9 cellular contexts compared by ENCODE assay signal in the genomic region with DNA sequence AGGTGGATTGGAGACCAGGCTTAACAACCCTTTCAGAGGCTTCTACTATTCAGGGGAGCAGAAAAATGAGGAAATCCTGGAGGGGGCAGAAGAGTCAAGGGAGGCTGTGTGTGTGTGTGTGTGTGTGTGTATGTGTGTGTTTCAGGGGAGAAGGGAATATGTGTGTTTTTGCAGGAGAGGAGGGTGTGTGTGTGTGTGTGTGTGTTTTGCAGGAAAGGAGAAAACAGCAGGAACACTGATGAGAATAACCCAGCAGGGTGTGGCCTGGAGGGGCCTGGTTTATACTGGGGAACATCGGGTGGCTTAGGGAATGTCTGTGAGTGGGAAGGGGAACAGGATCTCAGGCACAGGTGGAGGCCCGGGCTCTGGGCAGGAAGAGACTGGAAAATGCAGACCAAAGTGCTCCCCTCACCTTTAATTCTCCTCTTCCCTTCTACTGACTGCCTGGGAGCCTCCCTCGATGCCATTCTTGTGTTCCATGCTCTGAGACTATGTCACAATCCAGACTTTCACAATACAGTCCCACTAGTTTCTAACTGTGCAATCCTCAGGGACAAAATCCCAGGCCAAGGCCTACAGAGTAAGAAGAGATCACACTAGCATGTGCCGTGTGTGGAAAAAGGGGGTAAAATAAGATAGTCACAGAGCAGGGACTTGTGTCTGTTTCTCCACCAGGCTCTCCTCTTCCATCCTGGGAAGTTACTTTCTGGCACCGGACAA. TPM values are rescaled to one million over a fixed set of nuclear protein-coding genes. Genes with fewer than 3 reads are reported as not detected.
A peak's percentile ranks its signal among the peaks of the same experiment; 100 is the strongest.
DNase-seq lines count a peak whose midpoint lies in the region; ATAC-seq and TF ChIP-seq lines count a peak whose summit lies in the region.
"Had no signal": no experiment of that assay in that cellular context is flagged by ENCODE, and none has a peak within 500 bp of the region (broad histone marks: within the 10 kb centered on the region; RNA-seq: fewer than 3 reads in every experiment).

No MANE protein-coding gene starts in this region.

- H3K4me1 Mint-ChIP-seq in CD8-positive, alpha-beta T cell (ENCODE audit: low read depth), result peaks cover 28% of the 10 kb centered on the region

- POLR2A ChIA-PET in CD8-positive, alpha-beta T cell (lab: Charles Lee), result no interaction called here

- H3K27me3 Mint-ChIP-seq in CD8-positive, alpha-beta T cell (ENCODE audit: low read depth), result no peaks in the 10 kb centered on the region

- peaks cover 31% of the 10 kb centered on the region for H3K36me3 Mint-ChIP-seq in CD8-positive, alpha-beta T cell

- no peaks in the 10 kb centered on the region for H3K9me3 Mint-ChIP-seq in CD8-positive, alpha-beta T cell

- DNase-seq in CD8-positive, alpha-beta T cell, result no peak
- DNase-seq in NCI-H146 (lab: John Stamatoyannopoulos, UW) (peak; percentile 64), fibroblast of peridontal ligament (ENCODE audit: extremely low read depth) (peak; percentile 8), omental fat pad (ENCODE audit: low spot score) (no peak), H7 (no peak)
- DNase-seq: anterior cingulate cortex had no signal

- CTCF ChIA-PET in CD8-positive, alpha-beta T cell (lab: Charles Lee), result no interaction called here

- no peak overlapping the region for H3K4me3 ChIP-seq in CD8-positive, alpha-beta T cell (ENCODE audit: low read depth, low read length)
- no peak overlapping the region for H3K4me3 ChIP-seq in H7 (ENCODE audit: insufficient read depth, low read depth, low read length)

- no peak overlapping the region for H3K27ac ChIP-seq in CD8-positive, alpha-beta T cell (ENCODE audit: low read depth, low read length)

- no peak for TF ChIP-seq CTCF in CD8-positive, alpha-beta T cell (IDR thresholded peaks at IDR 0.05)
- TF ChIP-seq CTCF in omental fat pad (IDR thresholded peaks at IDR 0.05), result no peak

- H3K27me3 ChIP-seq in CD8-positive, alpha-beta T cell (ENCODE audit: insufficient read depth, low read length), result no peaks in the 10 kb centered on the region
- no peaks in the 10 kb centered on the region for H3K27me3 ChIP-seq in H7 (ENCODE audit: control insufficient read depth, insufficient read depth, low read length)

- ATAC-seq in CD8-positive, alpha-beta T cell, result no peak
- ATAC-seq in omental fat pad (ENCODE audit: low FRiP score) (peak; percentile 56), GM19035 (IDR thresholded peaks at IDR 0.05; ENCODE audit: unreplicated experiment) (no peak), GM19397 (IDR thresholded peaks at IDR 0.05; ENCODE audit: unreplicated experiment) (no peak), GM21717 (IDR thresholded peaks at IDR 0.05; ENCODE audit: unreplicated experiment) (no peak)

- H3K4me1 ChIP-seq in CD8-positive, alpha-beta T cell (ENCODE audit: insufficient read depth, low read length), result peaks cover 13% of the 10 kb centered on the region

- H3K4me3 Mint-ChIP-seq in CD8-positive, alpha-beta T cell, result no peak overlapping the region

- no peaks in the 10 kb centered on the region for H3K36me3 ChIP-seq in CD8-positive, alpha-beta T cell (ENCODE audit: insufficient read depth, low read length)
- H3K36me3 ChIP-seq in H7 (replicated peaks; ENCODE audit: control insufficient read depth, insufficient read depth, low read length), result no peaks in the 10 kb centered on the region; the same call in 1 of the 2 replicates

- H3K9me3 ChIP-seq in CD8-positive, alpha-beta T cell (ENCODE audit: low read length), result no peaks in the 10 kb centered on the region

- peak overlapping the region; percentile 6 for H3K27ac Mint-ChIP-seq in CD8-positive, alpha-beta T cell

- intact Hi-C loops in CD8-positive, alpha-beta T cell (cut with DNase I, micrococcal nuclease), result loop anchor here in 1 of 2 experiments (2.0 kb wide), 1 partner anchor 17 kb away; no protein-coding TSS in a partner anchor

RNA-seq across cellular contexts. Expression of gene CYB5A, which starts 10.0 kb away (rescaled TPM):
- total RNA-seq in CD8-positive, alpha-beta T cell, result 1 to 10 TPM; 4.4 to 5.9 TPM
- total RNA-seq in omental fat pad, result 100 to 1,000 TPM; 258 to 547 (median 341) TPM
- 104 and 130 TPM in 2 replicates for total RNA-seq in H7 (2014; rRNA removed; shearing (Covaris generic))

RNA-seq across cellular contexts. Expression of gene C18orf63, which starts 33.8 kb away (rescaled TPM):
- total RNA-seq in CD8-positive, alpha-beta T cell, result not detected
- not detected for total RNA-seq in omental fat pad
- not detected in 2 replicates for total RNA-seq in H7 (2014; rRNA removed; shearing (Covaris generic))

Comparison
In these comparisons a context has a peak if more than half of its experiments do, and no peak if none do; other contexts are left out.
1. DNase-seq: peak in NCI-H146 (single experiment) and fibroblast of peridontal ligament (single experiment); none in CD8-positive, alpha-beta T cell (0 of 7), omental fat pad (single experiment) and H7 (single experiment).
2. RNA of gene CYB5A, which starts 10.0 kb away (total RNA-seq): 258 to 547 TPM in omental fat pad and 104 to 130 TPM in H7; 4.4 to 5.9 TPM in CD8-positive, alpha-beta T cell; every median in the first group is over 10 times any median in the second.